8 cellular contexts compared by ENCODE assay signal in genomic region chr18:56650944-56651770, GRCh38. TPM values are rescaled to one million over a fixed set of nuclear protein-coding genes. Genes with fewer than 3 reads are reported as not detected.
DNase-seq lines count a peak whose midpoint lies in the region; ATAC-seq and TF ChIP-seq lines count a peak whose summit lies in the region.

Gene WDR7, plus strand, starts transcription at chr18:56651359. Its CDS starts 21,157 bp downstream, at chr18:56672516.

- WGBS in mammary epithelial cell (ENCODE audit: low coverage, missing lambda C conversion rate) = 0% methylated on average over 19 of the region's 47 CpGs

- H4K20me1 ChIP-seq in mammary epithelial cell (ENCODE audit: insufficient read depth, low read length) = no peaks in the 10 kb centered on the region

- H3K27me3 ChIP-seq in ACC112 (ENCODE audit: insufficient read depth, low read length) (no peaks in the 10 kb centered on the region), mammary epithelial cell (ENCODE audit: insufficient read depth, low read length) (no peaks in the 10 kb centered on the region), skeletal muscle tissue (ENCODE audit: control insufficient read depth in 3 of 3, insufficient read depth in 3 of 3, low read length in 3 of 3) (no peaks in the 10 kb centered on the region)

- H3K36me3 ChIP-seq in ACC112 (ENCODE audit: insufficient read depth, low read length) (no peaks in the 10 kb centered on the region), mammary epithelial cell (ENCODE audit: insufficient read depth, low read length) (no peaks in the 10 kb centered on the region), skeletal muscle tissue (ENCODE audit: control insufficient read depth in 3 of 3, insufficient read depth in 3 of 3, low read length in 3 of 3) (peaks cover 0 to 4% (median 0%) of the 10 kb centered on the region in 3 donors)

- no TSS peak for BruUV-seq in mammary epithelial cell (replicated peaks; lab: Mats Ljungman, UMichigan)

- peak; percentile 93 for ATAC-seq in GM18870 (IDR thresholded peaks at IDR 0.05; ENCODE audit: unreplicated experiment)
- peak; percentile 96 for ATAC-seq in HG03135 (IDR thresholded peaks at IDR 0.05; ENCODE audit: unreplicated experiment)

- peak within 1 kb of the TSS; percentile 70 for H3K9ac ChIP-seq in mammary epithelial cell (ENCODE audit: insufficient read depth, low read length)
- H3K9ac ChIP-seq in skeletal muscle tissue (ENCODE audit: low read depth in 1 of 3, low read length in 3 of 3) = peak within 1 kb of the TSS; percentile 94 to 97 (median 96)

- dilution Hi-C loops in mammary epithelial cell (cut with HindIII; ENCODE audit: low sequenced_read_pairs) = no loop called here

- CTCF ChIA-PET in mammary epithelial cell (lab: Charles Lee; ENCODE audit: low non-redundant PET) = interaction anchor here (0.7 kb wide), 1 partner anchor 795 kb away, joined by 3 read pairs; no protein-coding TSS in a partner anchor

- DNase-seq in NCI-H2196 treated with DMSO at 0.1 percent for 48 hours (lab: John Stamatoyannopoulos, UW; ENCODE audit: unreplicated experiment) (peak; percentile 96), mammary epithelial cell (peak; percentile 99)

- H3K4me1 ChIP-seq in ACC112 (ENCODE audit: control insufficient read depth, insufficient read depth, low read length, unreplicated experiment) (peaks cover 7% of the 10 kb centered on the region), mammary epithelial cell (ENCODE audit: insufficient read depth, low read length) (peaks cover 7% of the 10 kb centered on the region), skeletal muscle tissue (ENCODE audit: control insufficient read depth in 3 of 3, insufficient read depth in 3 of 3, low read length in 3 of 3) (peaks cover 0 to 13% (median 12%) of the 10 kb centered on the region in 3 donors)

- peak within 1 kb of the TSS; percentile 93 for H2AFZ ChIP-seq in ACC112 (ENCODE audit: low read length, unreplicated experiment)
- H2AFZ ChIP-seq in mammary epithelial cell (ENCODE audit: low read depth, low read length) = peak within 1 kb of the TSS; percentile 98

- H3K27ac ChIP-seq in ACC112 (ENCODE audit: low read depth, low read length) = peak within 1 kb of the TSS; percentile 52
- H3K27ac ChIP-seq in VCaP = peak within 1 kb of the TSS; percentile 77
- peak within 1 kb of the TSS; percentile 49 for H3K27ac ChIP-seq in mammary epithelial cell (ENCODE audit: insufficient read depth, low read depth, low read length)
- peak within 1 kb of the TSS; percentile 84 for H3K27ac ChIP-seq in skeletal muscle tissue (ENCODE audit: low read depth, low read length)

- H3K79me2 ChIP-seq in ACC112 (ENCODE audit: control insufficient read depth, insufficient read depth, low read length, unreplicated experiment) (peaks cover 40% of the 10 kb centered on the region), mammary epithelial cell (ENCODE audit: insufficient read depth, low read length) (peaks cover 44% of the 10 kb centered on the region)

- TF ChIP-seq CTCF in VCaP (conservative IDR thresholded peaks at IDR 0.05) = no peak
- no peak for TF ChIP-seq CTCF in mammary epithelial cell (conservative IDR thresholded peaks at IDR 0.05 in 1 of 2, IDR thresholded peaks at IDR 0.05 in 1 of 2; ENCODE audit: extremely low read depth in 1 of 2, insufficient read depth in 1 of 2, low read depth in 1 of 2, low read length in 2 of 2)

- peak within 1 kb of the TSS; percentile 88 for H3K4me3 ChIP-seq in ACC112 (ENCODE audit: low read depth, low read length)
- peak within 1 kb of the TSS; percentile 81 to 98 (median 95) for H3K4me3 ChIP-seq in mammary epithelial cell (replicated peaks in 1 of 3; ENCODE audit: insufficient read depth in 1 of 3, low read depth in 2 of 3, low read length in 3 of 3)
- peak within 1 kb of the TSS; percentile 78 for H3K4me3 ChIP-seq in iPS-18c (ENCODE audit: insufficient read depth, low read depth, low read length)
- H3K4me3 ChIP-seq in skeletal muscle tissue (ENCODE audit: low read length in 3 of 3) = peak within 1 kb of the TSS; percentile 97 to 99 (median 98)

- no peaks in the 10 kb centered on the region for H3K9me3 ChIP-seq in mammary epithelial cell (replicated peaks; ENCODE audit: insufficient read depth, low read length)
- no peaks in the 10 kb centered on the region for H3K9me3 ChIP-seq in iPS-18c (ENCODE audit: control insufficient read depth, insufficient read depth, low read length)
- H3K9me3 ChIP-seq in skeletal muscle tissue (ENCODE audit: control insufficient read depth in 3 of 3, low read length in 3 of 3) = no peaks in the 10 kb centered on the region

- in situ Hi-C loops in mammary epithelial cell (cut with MboI; ENCODE audit: low sequenced_read_pairs in 2 of 2) = no loop called here

- intact Hi-C loops in mammary epithelial cell (cut with micrococcal nuclease) = no loop called here

- peak within 1 kb of the TSS; percentile 96 for H3K4me2 ChIP-seq in mammary epithelial cell (ENCODE audit: insufficient read depth, low read depth, low read length)

RNA-seq across cellular contexts. Expression of gene WDR7, which starts in this region (rescaled TPM):
- total RNA-seq in mammary epithelial cell (10 to 100 TPM; 18.7 to 19.7 TPM), skeletal muscle tissue (67.3 TPM)
- 5.3 TPM for polyA plus RNA-seq in mammary epithelial cell
- 100 TPM for polyA minus RNA-seq in mammary epithelial cell

Comparison
In these comparisons a context has a peak if more than half of its experiments do, and no peak if none do; other contexts are left out.
1. Peak in every context shown above with its lines: DNase-seq, ATAC-seq, H3K4me3 ChIP-seq and H3K27ac ChIP-seq.